Comparison of ENCODE assay signal across 25 cellular contexts in genomic region chr7:70884809-70885208, GRCh38.
"Had no signal": no experiment of that assay in that cellular context is flagged by ENCODE, and none has a peak within 500 bp of the region (broad histone marks: within the 10 kb centered on the region; RNA-seq: fewer than 3 reads in every experiment).

No MANE protein-coding gene starts in this region.

- H3K36me3 Mint-ChIP-seq: immature natural killer cell; natural killer cell treated with Interleukin-12 subunit alpha and Interleukin-12 subunit beta and Interleukin-15 and Interleukin-18, amount 100 ng/mL, for 72 hours; stimulated activated effector memory CD8-positive, alpha-beta T cell treated with anti-CD3 and anti-CD28 coated beads, Interleukin-12 subunit alpha, Interleukin-12 subunit beta, amount 100 ng/mL, for 72 hours had no signal

- H3K4me3 ChIP-seq: coronary artery, left ventricle myocardium inferior, lower lobe of right lung, pancreas, right lobe of liver, suprapubic skin, thyroid gland, upper lobe of left lung, uterus had no signal

- H3K27me3 ChIP-seq: pancreas, right lobe of liver, suprapubic skin, thyroid gland, upper lobe of left lung, uterus had no signal

- H3K27ac Mint-ChIP-seq: immature natural killer cell; memory B cell; natural killer cell treated with Interleukin-12 subunit alpha and Interleukin-12 subunit beta and Interleukin-15 and Interleukin-18, amount 100 ng/mL, for 72 hours; progenitor cell of endocrine pancreas; stimulated activated effector memory CD8-positive, alpha-beta T cell treated with anti-CD3 and anti-CD28 coated beads, Interleukin-12 subunit alpha, Interleukin-12 subunit beta, amount 100 ng/mL, for 72 hours had no signal

- ATAC-seq: left cardiac atrium; lower lobe of right lung; natural killer cell treated with Interleukin-12 subunit alpha and Interleukin-12 subunit beta and Interleukin-15 and Interleukin-18, amount 100 ng/mL, for 72 hours; pancreas; right lobe of liver; stimulated activated effector memory CD8-positive, alpha-beta T cell treated with anti-CD3 and anti-CD28 coated beads, Interleukin-12 subunit alpha, Interleukin-12 subunit beta, amount 100 ng/mL, for 72 hours; stimulated activated naive CD8-positive, alpha-beta T cell treated with anti-CD3 and anti-CD28 coated beads, Interleukin-15, Interleukin-2, amounts not matched to agents 100 U/mL and 50 U/mL, for 24 hours had no signal

- H3K27ac ChIP-seq: coronary artery, left ventricle myocardium inferior, lower lobe of right lung, pancreas, right lobe of liver, suprapubic skin, thyroid gland, upper lobe of left lung, uterus had no signal

- H3K36me3 ChIP-seq: left ventricle myocardium inferior, lower lobe of right lung, pancreas, right lobe of liver, suprapubic skin, thyroid gland, upper lobe of left lung, uterus had no signal

- H3K4me1 ChIP-seq: left ventricle myocardium inferior, lower lobe of right lung, pancreas, right lobe of liver, suprapubic skin, thyroid gland, upper lobe of left lung, uterus had no signal

- H3K4me3 Mint-ChIP-seq: immature natural killer cell; memory B cell; natural killer cell treated with Interleukin-12 subunit alpha and Interleukin-12 subunit beta and Interleukin-15 and Interleukin-18, amount 100 ng/mL, for 72 hours; stimulated activated effector memory CD8-positive, alpha-beta T cell treated with anti-CD3 and anti-CD28 coated beads, Interleukin-12 subunit alpha, Interleukin-12 subunit beta, amount 100 ng/mL, for 72 hours had no signal

- H3K4me1 Mint-ChIP-seq: immature natural killer cell; memory B cell; stimulated activated effector memory CD8-positive, alpha-beta T cell treated with anti-CD3 and anti-CD28 coated beads, Interleukin-12 subunit alpha, Interleukin-12 subunit beta, amount 100 ng/mL, for 72 hours had no signal

- DNase-seq: effector CD4-positive, alpha-beta T cell; foreskin melanocyte; head of caudate nucleus; hippocampal formation; immature natural killer cell; kidney; left cardiac atrium; left ventricle myocardium inferior; lower lobe of right lung; midbrain; occipital lobe; pancreas; right lobe of liver; stimulated activated CD4-positive, alpha-beta T cell treated with anti-CD3 and anti-CD28 coated beads, Interleukin-4, amount 100 ng/mL, for 1 hour; stimulated activated CD8-positive, alpha-beta memory T cell treated with anti-CD3 and anti-CD28 coated beads, Interleukin-4, amount 100 ng/mL, for 48 hours; stimulated activated naive CD8-positive, alpha-beta T cell treated with anti-CD3 and anti-CD28 coated beads, Interleukin-15, Interleukin-2, amounts not matched to agents 100 U/mL and 50 U/mL, for 24 hours; thyroid gland; upper lobe of left lung; uterus had no signal

- H3K9me3 ChIP-seq: lower lobe of right lung, pancreas, right lobe of liver, suprapubic skin, thyroid gland, uterus had no signal
